10 cellular contexts compared by ENCODE assay signal in the genomic region with DNA sequence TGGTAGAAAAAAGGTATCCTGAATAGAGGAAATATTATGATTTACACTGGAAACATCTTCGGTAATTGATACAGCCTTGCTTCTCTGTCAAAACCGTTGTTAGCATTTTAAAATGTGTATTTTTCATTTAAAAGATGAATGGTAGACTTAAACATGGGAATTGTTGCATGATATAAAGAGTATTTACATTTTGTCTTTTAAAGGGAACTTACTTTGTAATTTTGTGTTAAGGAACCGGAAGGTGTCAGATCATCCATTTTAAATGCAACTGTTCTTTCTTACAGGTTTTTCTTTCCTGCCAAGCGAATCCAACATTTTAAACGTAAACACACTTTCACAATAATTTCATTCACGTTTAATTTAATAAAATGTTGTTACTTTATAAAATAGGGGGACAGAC. TPM values are rescaled to one million over a fixed set of nuclear protein-coding genes. Genes with fewer than 3 reads are reported as not detected.
DNase-seq lines count a peak whose midpoint lies in the region; ATAC-seq and TF ChIP-seq lines count a peak whose summit lies in the region.
"Had no signal": no experiment of that assay in that cellular context is flagged by ENCODE, and none has a peak within 500 bp of the region (broad histone marks: within the 10 kb centered on the region; RNA-seq: fewer than 3 reads in every experiment).

No MANE protein-coding gene starts in this region.

- no peaks in the 10 kb centered on the region for H3K9me3 ChIP-seq in mucosa of descending colon
- peaks cover 0 to 4% (median 0%) of the 10 kb centered on the region in 3 donors for H3K9me3 ChIP-seq in body of pancreas

- peaks cover 18% of the 10 kb centered on the region for H3K36me3 Mint-ChIP-seq in GM23338 (ENCODE audit: low read depth)
- H3K36me3 Mint-ChIP-seq in glutamatergic neuron (ENCODE audit: unreplicated experiment): no peaks in the 10 kb centered on the region

- H2AFZ ChIP-seq in GM23338: no peak overlapping the region

- peaks cover 66% of the 10 kb centered on the region for H3K79me2 ChIP-seq in GM23338 (replicated peaks; ENCODE audit: insufficient read depth)

- H3K4me3 Mint-ChIP-seq in GM23338 (peak overlapping the region; percentile 86), glutamatergic neuron (ENCODE audit: unreplicated experiment) (peak overlapping the region; percentile 97)

- peaks cover 18% of the 10 kb centered on the region for H3K4me1 Mint-ChIP-seq in GM23338
- peaks cover 29% of the 10 kb centered on the region for H3K4me1 Mint-ChIP-seq in glutamatergic neuron (ENCODE audit: low read depth, unreplicated experiment)

- H3K27me3 ChIP-seq in GM23338 (ENCODE audit: insufficient read depth) (no peaks in the 10 kb centered on the region), body of pancreas (peaks cover 6 to 96% of the 10 kb centered on the region in 2 donors)

- H3K9me3 Mint-ChIP-seq in GM23338 (peaks cover 7% of the 10 kb centered on the region; the same call in 2 of the 3 replicates), glutamatergic neuron (ENCODE audit: unreplicated experiment) (peaks cover 27% of the 10 kb centered on the region)
- H3K9me3 Mint-ChIP-seq: activated T-helper 17 cell treated with anti-CD3 and anti-CD28 coated beads, Interleukin-2, amount 50 U/mL, for 72 hours had no signal

- intact Hi-C loops in mucosa of descending colon (cut with DNase I, micrococcal nuclease) (no loop called here), body of pancreas (cut with DNase I) (no loop called here)

- WGBS in body of pancreas, 2 donors: 47 to 59% methylated on average over 6 of the region's 6 CpGs

- H3F3A ChIP-seq in GM23338 (replicated peaks; ENCODE audit: low read depth): no peaks in the 10 kb centered on the region; the same call in 1 of the 2 replicates

- H3K27me3 Mint-ChIP-seq in GM23338 (ENCODE audit: insufficient read depth, low read depth, poor library complexity): peaks cover 20% of the 10 kb centered on the region
- H3K27me3 Mint-ChIP-seq in glutamatergic neuron (ENCODE audit: unreplicated experiment): peaks cover 11% of the 10 kb centered on the region

- H3K27ac Mint-ChIP-seq in GM23338 (peak overlapping the region; percentile 73), glutamatergic neuron (ENCODE audit: unreplicated experiment) (no peak overlapping the region)
- H3K27ac Mint-ChIP-seq: activated T-helper 17 cell treated with anti-CD3 and anti-CD28 coated beads, Interleukin-2, amount 50 U/mL, for 72 hours had no signal

- H3K36me3 ChIP-seq in GM23338 (ENCODE audit: insufficient read depth) (no peaks in the 10 kb centered on the region), mucosa of descending colon (ENCODE audit: low read depth) (no peaks in the 10 kb centered on the region), body of pancreas (replicated peaks in 1 of 2; ENCODE audit: insufficient read depth in 1 of 2, low read depth in 2 of 2) (no peaks in the 10 kb centered on the region)

- no peaks in the 10 kb centered on the region for H3K9me2 ChIP-seq in GM23338 (ENCODE audit: insufficient read depth)

- no peaks in the 10 kb centered on the region for H4K20me1 ChIP-seq in GM23338 (replicated peaks; ENCODE audit: insufficient read depth)

- in situ Hi-C loops in Caki2 (cut with HindIII; ENCODE audit: low pct_unique_long_range_greater_than_20kb, low sequenced_read_pairs): no loop called here

- DNase-seq in Caki2 (ENCODE audit: low read depth) (peak; percentile 37), GM23338 (ENCODE audit: low spot score) (no peak), OCI-M1 (lab: John Stamatoyannopoulos, UW) (peak; percentile 66), glutamatergic neuron (no peak), mucosa of descending colon (no peak), body of pancreas (no peak), retina (no peak)
- DNase-seq: islet precursor cell had no signal

- TF ChIP-seq CTCF in GM23338 (conservative IDR thresholded peaks at IDR 0.05; ENCODE audit: low read depth in 2 of 2): no peak
- no peak for TF ChIP-seq CTCF in glutamatergic neuron (IDR thresholded peaks at IDR 0.05; ENCODE audit: partially characterized antibody, unreplicated experiment)
- TF ChIP-seq CTCF in mucosa of descending colon (IDR thresholded peaks at IDR 0.05): no peak
- TF ChIP-seq CTCF in body of pancreas (IDR thresholded peaks at IDR 0.05): no peak

- ATAC-seq in GM23338: no peak
- ATAC-seq in mucosa of descending colon: no peak
- no peak for ATAC-seq in body of pancreas
- no peak for ATAC-seq in HG03097 (IDR thresholded peaks at IDR 0.05; ENCODE audit: low FRiP score, unreplicated experiment)
- ATAC-seq: activated T-helper 17 cell treated with anti-CD3 and anti-CD28 coated beads, Interleukin-2, amount 50 U/mL, for 72 hours had no signal

- peak overlapping the region; percentile 80 for H3K4me2 ChIP-seq in GM23338

- H3K27ac ChIP-seq in GM23338 (ENCODE audit: low read depth) (peak overlapping the region; percentile 96), body of pancreas (no peak overlapping the region)

- no peak for TF ChIP-seq POLR2A in body of pancreas (IDR thresholded peaks at IDR 0.05)

- H3K4me1 ChIP-seq in GM23338 (ENCODE audit: insufficient read depth) (peaks cover 12% of the 10 kb centered on the region), mucosa of descending colon (ENCODE audit: low read depth) (peaks cover 52% of the 10 kb centered on the region), body of pancreas (peaks cover 44% of the 10 kb centered on the region)

- H3K4me3 ChIP-seq in GM23338: peak overlapping the region; percentile 64
- no peak overlapping the region for H3K4me3 ChIP-seq in mucosa of descending colon
- no peak overlapping the region for H3K4me3 ChIP-seq in body of pancreas

TF ChIP-seq in GM23338, 12 proteins besides CTCF, POLR2A, EP300 and RAD21 (continues in another document):
- TF ChIP-seq JUNB (IDR thresholded peaks at IDR 0.05; ENCODE audit: unreplicated experiment) (no peak), NANOG (IDR thresholded peaks at IDR 0.05; ENCODE audit: borderline replicate concordance) (no peak)
- TF ChIP-seq, protein P1, sequence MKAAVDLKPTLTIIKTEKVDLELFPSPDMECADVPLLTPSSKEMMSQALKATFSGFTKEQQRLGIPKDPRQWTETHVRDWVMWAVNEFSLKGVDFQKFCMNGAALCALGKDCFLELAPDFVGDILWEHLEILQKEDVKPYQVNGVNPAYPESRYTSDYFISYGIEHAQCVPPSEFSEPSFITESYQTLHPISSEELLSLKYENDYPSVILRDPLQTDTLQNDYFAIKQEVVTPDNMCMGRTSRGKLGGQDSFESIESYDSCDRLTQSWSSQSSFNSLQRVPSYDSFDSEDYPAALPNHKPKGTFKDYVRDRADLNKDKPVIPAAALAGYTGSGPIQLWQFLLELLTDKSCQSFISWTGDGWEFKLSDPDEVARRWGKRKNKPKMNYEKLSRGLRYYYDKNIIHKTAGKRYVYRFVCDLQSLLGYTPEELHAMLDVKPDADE (IDR thresholded peaks at IDR 0.05): no peak

RNA-seq across cellular contexts. Expression of a gene that starts 1.8 kb away (rescaled TPM):
- 68.3 and 72.6 TPM in 2 replicates for total RNA-seq in Caki2 (2014; rRNA removed; shearing (Covaris generic); ENCODE audit: low replicate concordance)
- 183 and 209 TPM in 2 replicates for total RNA-seq in GM23338 (2014; rRNA removed; shearing (Covaris generic))
- polyA plus RNA-seq in GM23338 (2016; fragmentation: Nextera tagmentation; extraction: Ambion mirVana): 47.1 and 52.0 TPM in 2 replicates
- 47.0 TPM for total RNA-seq in glutamatergic neuron (ENCODE audit: unreplicated experiment)
- total RNA-seq in mucosa of descending colon: under 1 TPM in 1 of 3 donors, not detected in 2; 0.79 TPM
- 1 to 10 TPM in 1 of 2 donors, under 1 TPM in 1; 0.33 to 1.3 TPM for total RNA-seq in body of pancreas

RNA-seq across cellular contexts. Expression of a gene that starts 59.7 kb away (rescaled TPM):
- 12.6 and 32.5 TPM in 2 replicates for total RNA-seq in Caki2 (2014; rRNA removed; shearing (Covaris generic); ENCODE audit: low replicate concordance)
- 82.6 and 118 TPM in 2 replicates for total RNA-seq in GM23338 (2014; rRNA removed; shearing (Covaris generic))
- 271 and 274 TPM in 2 replicates for polyA plus RNA-seq in GM23338 (2016; fragmentation: Nextera tagmentation; extraction: Ambion mirVana)
- total RNA-seq in glutamatergic neuron (ENCODE audit: unreplicated experiment) (108 TPM), mucosa of descending colon (10 to 100 TPM; 74.6 to 79.3 (median 76.8) TPM), body of pancreas (10 to 100 TPM; 26.2 to 35.6 TPM)

Comparison
In these comparisons a context has a peak if more than half of its experiments do, and no peak if none do; other contexts are left out.
1. DNase-seq: peak in Caki2 (single experiment) and OCI-M1 (single experiment); none in GM23338 (single experiment), glutamatergic neuron (single experiment), mucosa of descending colon (0 of 3), body of pancreas (0 of 4) and retina (single experiment).
2. RNA of a gene that starts 1.8 kb away (total RNA-seq): 183 to 209 TPM in GM23338, 68.3 to 72.6 TPM in Caki2 and 47.0 TPM in glutamatergic neuron (single experiment); 0.33 to 1.3 TPM in body of pancreas and 0.79 TPM in mucosa of descending colon; every median in the first group is over 10 times any median in the second.